ENCODE assay signal across 9 cellular contexts in genomic region chr5:158382473-158382872, GRCh38.
DNase-seq lines count a peak whose midpoint lies in the region; FAIRE-seq and TF ChIP-seq lines count a peak whose summit lies in the region.
"Had no signal": no experiment of that assay in that cellular context is flagged by ENCODE, and none has a peak within 500 bp of the region (broad histone marks: within the 10 kb centered on the region; RNA-seq: fewer than 3 reads in every experiment).

No MANE protein-coding gene starts in this region.

- H3K36me3 ChIP-seq in Loucy (ENCODE audit: insufficient read depth, low read length) (no peaks in the 10 kb centered on the region), astrocyte (ENCODE audit: insufficient read depth, low read length) (no peaks in the 10 kb centered on the region), subcutaneous abdominal adipose tissue (ENCODE audit: control insufficient read depth in 5 of 5, insufficient read depth in 5 of 5, low read length in 5 of 5) (no peaks in the 10 kb centered on the region)

- H3K56ac ChIP-seq in H9 (ENCODE audit: insufficient read length, low read depth, low read length): no peak overlapping the region

- H2BK15ac ChIP-seq in H9 (ENCODE audit: low read depth, low read length): no peak overlapping the region

- FAIRE-seq in astrocyte (lab: Jason Lieb, UNC): peak; percentile 100
- FAIRE-seq: A204.1 had no signal

- no peak overlapping the region for H3K23ac ChIP-seq in H9 (ENCODE audit: insufficient read length, low read depth, low read length)

- no peak overlapping the region for H3K18ac ChIP-seq in H9 (ENCODE audit: insufficient read length, low read depth, low read length)

- no peak overlapping the region for H2AFZ ChIP-seq in H9 (ENCODE audit: low read length)
- H2AFZ ChIP-seq in Loucy (ENCODE audit: low read length): no peak overlapping the region
- no peak overlapping the region for H2AFZ ChIP-seq in astrocyte (ENCODE audit: low read depth, low read length)

- H3F3A ChIP-seq in Loucy (ENCODE audit: low read depth): no peaks in the 10 kb centered on the region

- H3K79me2 ChIP-seq in H9 (ENCODE audit: insufficient read depth, low read length): no peaks in the 10 kb centered on the region
- no peaks in the 10 kb centered on the region for H3K79me2 ChIP-seq in Loucy (ENCODE audit: insufficient read depth, low read length)
- H3K79me2 ChIP-seq in astrocyte (ENCODE audit: insufficient read depth, low read length): no peaks in the 10 kb centered on the region

- H3K9me3 Mint-ChIP-seq in H9 (peaks cover 2 to 3% of the 10 kb centered on the region in 2 experiments), astrocyte (ENCODE audit: unreplicated experiment) (peaks cover 4% of the 10 kb centered on the region)

- H3K27me3 ChIP-seq in H9 (ENCODE audit: insufficient read depth, low read length) (no peaks in the 10 kb centered on the region), Loucy (ENCODE audit: insufficient read depth, low read length, poor library complexity, severe bottlenecking) (no peaks in the 10 kb centered on the region), astrocyte (ENCODE audit: insufficient read depth, low read length) (no peaks in the 10 kb centered on the region), subcutaneous abdominal adipose tissue (ENCODE audit: control insufficient read depth in 5 of 5, insufficient read depth in 4 of 5, low read length in 5 of 5) (no peaks in the 10 kb centered on the region)

- H3K4me1 ChIP-seq in H9 (ENCODE audit: insufficient read depth, low read length): no peaks in the 10 kb centered on the region; the same call in 1 of the 2 replicates
- H3K4me1 ChIP-seq in Loucy (ENCODE audit: insufficient read depth, low read length, poor library complexity, severe bottlenecking): peaks cover 9% of the 10 kb centered on the region
- peaks cover 49% of the 10 kb centered on the region for H3K4me1 ChIP-seq in astrocyte (ENCODE audit: insufficient read depth, low read length)
- peaks cover 0 to 18% (median 14%) of the 10 kb centered on the region in 5 donors for H3K4me1 ChIP-seq in subcutaneous abdominal adipose tissue (ENCODE audit: control insufficient read depth in 5 of 5, insufficient read depth in 5 of 5, low read length in 5 of 5)

- H3K27me3 Mint-ChIP-seq in H9 (ENCODE audit: low read depth) (peaks cover 1% of the 10 kb centered on the region; the same call in 1 of the 2 replicates), astrocyte (ENCODE audit: low read depth, unreplicated experiment) (no peaks in the 10 kb centered on the region)

- no peak overlapping the region for H3K14ac ChIP-seq in H9 (ENCODE audit: insufficient read depth, low read length)

- H3K4me2 ChIP-seq in H9 (ENCODE audit: insufficient read depth, insufficient read length, low read length) (no peak overlapping the region), Loucy (ENCODE audit: low read depth, low read length, poor library complexity, severe bottlenecking) (peak overlapping the region; percentile 22), astrocyte (ENCODE audit: low read length) (peak overlapping the region; percentile 69)

- H3K4me1 Mint-ChIP-seq in H9 (peaks cover 18 to 23% of the 10 kb centered on the region in 2 experiments), astrocyte (ENCODE audit: low read depth, unreplicated experiment) (peaks cover 49% of the 10 kb centered on the region)

- no CpG with 5 or more reads among the region's 2 CpGs for WGBS in H9 (ENCODE audit: extremely low coverage, insufficient read length, low lambda C conversion rate)

- H3K27ac ChIP-seq in H9 (ENCODE audit: insufficient read length, low read depth, low read length): no peak overlapping the region
- H3K27ac ChIP-seq in astrocyte (ENCODE audit: low read depth, low read length): peak overlapping the region; percentile 41
- H3K27ac ChIP-seq in subcutaneous abdominal adipose tissue (ENCODE audit: low read depth, low read length): peak overlapping the region; percentile 26

- no peak overlapping the region for H4K5ac ChIP-seq in H9 (ENCODE audit: insufficient read length, low read depth, low read length)

- no peaks in the 10 kb centered on the region for H3K79me1 ChIP-seq in H9 (ENCODE audit: insufficient read depth, low read depth, low read length, poor library complexity, severe bottlenecking)

- no peak overlapping the region for H3T11ph ChIP-seq in H9 (ENCODE audit: low read length)

- no peak for TF ChIP-seq CTCF in H9 (conservative IDR thresholded peaks at IDR 0.05)
- TF ChIP-seq CTCF in Loucy (conservative IDR thresholded peaks at IDR 0.05; ENCODE audit: low read length): no peak
- TF ChIP-seq CTCF in astrocyte (IDR thresholded peaks at IDR 0.05; ENCODE audit: insufficient read depth, low read depth, low read length): no peak

- no peak overlapping the region for H3K4ac ChIP-seq in H9 (ENCODE audit: low read depth, low read length)

- H3K4me3 ChIP-seq in Loucy (ENCODE audit: low read length, poor library complexity, severe bottlenecking): no peak overlapping the region
- H3K4me3 ChIP-seq in astrocyte (ENCODE audit: insufficient read depth, low read depth, low read length): no peak overlapping the region
- H3K4me3 ChIP-seq in subcutaneous abdominal adipose tissue (ENCODE audit: low read depth in 1 of 5, low read length in 5 of 5): no peak overlapping the region

- H2BK5ac ChIP-seq in H9 (ENCODE audit: insufficient read length, low read length): no peak overlapping the region

- no peak overlapping the region for H3K9ac ChIP-seq in H9 (ENCODE audit: extremely low read depth, insufficient read length, low read length)
- H3K9ac ChIP-seq in Loucy (ENCODE audit: low read depth, low read length, poor library complexity, severe bottlenecking): peak overlapping the region; percentile 20
- peak overlapping the region; percentile 57 for H3K9ac ChIP-seq in astrocyte (ENCODE audit: low read length)
- no peak overlapping the region for H3K9ac ChIP-seq in subcutaneous abdominal adipose tissue (ENCODE audit: low read length in 5 of 5)

- H4K8ac ChIP-seq in H9 (replicated peaks; ENCODE audit: insufficient read length, low read depth, low read length): no peak overlapping the region

- H3K9me3 ChIP-seq in H9 (ENCODE audit: control insufficient read depth, low read depth, low read length) (no peaks in the 10 kb centered on the region), Loucy (ENCODE audit: insufficient read depth, low read depth, low read length) (peaks cover 9% of the 10 kb centered on the region; the same call in 1 of the 2 replicates), astrocyte (ENCODE audit: insufficient read depth, low read depth, low read length) (no peaks in the 10 kb centered on the region), subcutaneous abdominal adipose tissue (ENCODE audit: control insufficient read depth in 5 of 5, low read length in 5 of 5) (peaks cover 0 to 5% (median 4%) of the 10 kb centered on the region in 5 donors)

- H3K36me3 Mint-ChIP-seq in H9 (ENCODE audit: insufficient read depth in 1 of 3, low read depth in 3 of 3): peaks cover 0 to 7% (median 2%) of the 10 kb centered on the region in 3 experiments; a peak in 3 of 7 replicates
- peaks cover 3% of the 10 kb centered on the region for H3K36me3 Mint-ChIP-seq in astrocyte (ENCODE audit: low read depth, unreplicated experiment)

- peak; percentile 81 for DNase-seq in NK-92 treated with Interleukin-12 subunit alpha and Interleukin-12 subunit beta, amount 100 ng/mL, for 24 hours (lab: John Stamatoyannopoulos, UW)
- DNase-seq in NK-92 (lab: John Stamatoyannopoulos, UW; ENCODE audit: unreplicated experiment): no peak
- peak; percentile 42 for DNase-seq in H9
- peak; percentile 95 for DNase-seq in astrocyte (ENCODE audit: low read depth)
- peak; percentile 95 for DNase-seq in kidney glomerular epithelial cell (lab: John Stamatoyannopoulos, UW)
- no peak for DNase-seq in NCI-H1694 (lab: John Stamatoyannopoulos, UW)

- no peak overlapping the region for H2BK120ac ChIP-seq in H9 (ENCODE audit: low read depth, low read length, poor library complexity, severe bottlenecking)

- no peak overlapping the region for H3K27ac Mint-ChIP-seq in H9
- H3K27ac Mint-ChIP-seq in astrocyte (ENCODE audit: unreplicated experiment): peak overlapping the region; percentile 19

- H2BK20ac ChIP-seq in H9 (ENCODE audit: low read depth, low read length, poor library complexity, severe bottlenecking): no peak overlapping the region

- no peak overlapping the region for H2BK12ac ChIP-seq in H9 (ENCODE audit: insufficient read length, low read depth, low read length)

- H3K23me2 ChIP-seq in H9 (ENCODE audit: insufficient read length, low read depth, low read length, poor library complexity, severe bottlenecking): no peaks in the 10 kb centered on the region

- H4K91ac ChIP-seq in H9 (ENCODE audit: insufficient read length, low read depth, low read length): no peak overlapping the region

- H4K20me1 ChIP-seq in H9 (ENCODE audit: control insufficient read depth, insufficient read depth, insufficient read length) (no peaks in the 10 kb centered on the region), Loucy (ENCODE audit: insufficient read depth, low read length, poor library complexity, severe bottlenecking) (no peaks in the 10 kb centered on the region), astrocyte (ENCODE audit: insufficient read depth, low read length) (no peaks in the 10 kb centered on the region)

- no peak overlapping the region for H3K4me3 Mint-ChIP-seq in H9
- no peak overlapping the region for H3K4me3 Mint-ChIP-seq in astrocyte (ENCODE audit: unreplicated experiment)

- no peak overlapping the region for H2AK5ac ChIP-seq in H9 (ENCODE audit: insufficient read length, low read length)

- no peaks in the 10 kb centered on the region for H3K9me2 ChIP-seq in Loucy (replicated peaks; ENCODE audit: low read depth, low read length)

Comparison
In these comparisons a context has a peak if more than half of its experiments do, and no peak if none do; other contexts are left out.
1. DNase-seq: peak in NK-92 treated with Interleukin-12 subunit alpha and Interleukin-12 subunit beta, amount 100 ng/mL, for 24 hours (single experiment), H9 (single experiment), astrocyte (single experiment) and kidney glomerular epithelial cell (single experiment); none in NK-92 (single experiment) and NCI-H1694 (single experiment).
2. H3K9ac ChIP-seq: peak in Loucy (single experiment) and astrocyte (single experiment); none in H9 (single experiment) and subcutaneous abdominal adipose tissue (0 of 5).